21 cellular contexts compared by ENCODE assay signal in the genomic region with DNA sequence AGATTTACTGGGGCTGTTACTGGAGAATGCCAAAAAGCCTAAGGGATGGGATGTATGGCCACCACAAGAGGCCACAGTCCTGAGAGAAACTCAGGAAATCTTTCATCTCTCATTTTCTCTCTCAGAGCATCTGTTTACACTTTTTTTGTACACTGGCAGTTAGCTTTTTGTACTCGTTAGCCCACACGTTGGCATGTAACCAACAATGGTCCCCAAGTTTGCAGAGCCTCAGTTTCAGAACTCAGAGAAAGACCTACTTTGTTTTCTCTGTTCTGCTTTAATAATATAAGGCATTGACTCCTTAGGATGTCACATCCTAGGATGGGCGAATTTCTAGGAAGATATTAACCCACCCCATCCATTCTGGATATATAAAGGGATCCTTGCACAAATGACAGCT.
"Had no signal": no experiment of that assay in that cellular context is flagged by ENCODE, and none has a peak within 500 bp of the region (broad histone marks: within the 10 kb centered on the region; RNA-seq: fewer than 3 reads in every experiment).

No MANE protein-coding gene starts in this region.

- DNase-seq: effector memory CD8-positive, alpha-beta T cell; erythroblast; esophagus squamous epithelium; heart left ventricle; hippocampal formation; left colon; left ventricle myocardium inferior; lower lobe of right lung; naive thymus-derived CD8-positive, alpha-beta T cell; nephron progenitor cell; nucleus accumbens; stimulated activated CD4-positive, alpha-beta T cell treated with anti-CD3 and anti-CD28 coated beads, Interleukin-2, amount 100 ng/mL, for 48 hours; stimulated activated naive B cell treated with anti-CD40 and anti-IgM and Interleukin-4, amounts not matched to agents 10 μg/mL and 1 μg/mL and 100 μg/mL, for 72 hours; upper lobe of left lung; uterus had no signal

- H3K9me3 ChIP-seq: esophagus squamous epithelium, heart left ventricle, left ventricle myocardium inferior, lower lobe of right lung, prostate gland, right atrium auricular region, thoracic aorta, tibial nerve, upper lobe of left lung, uterus had no signal

- H3K36me3 ChIP-seq: esophagus squamous epithelium, heart left ventricle, left ventricle myocardium inferior, lower lobe of right lung, prostate gland, right atrium auricular region, thoracic aorta, tibial nerve, upper lobe of left lung, uterus had no signal

- ATAC-seq: effector memory CD8-positive, alpha-beta T cell; heart left ventricle; left colon; lower lobe of right lung; naive thymus-derived CD8-positive, alpha-beta T cell; sciatic nerve; stimulated activated naive B cell treated with anti-CD40 and anti-IgM and Interleukin-4, amounts not matched to agents 10 μg/mL and 1 μg/mL and 100 μg/mL, for 72 hours had no signal

- H3K27me3 ChIP-seq: esophagus squamous epithelium, heart left ventricle, right atrium auricular region, tibial nerve, upper lobe of left lung, uterus had no signal

- H3K27ac ChIP-seq: coronary artery, esophagus squamous epithelium, heart left ventricle, left ventricle myocardium inferior, lower lobe of right lung, prostate gland, right atrium auricular region, thoracic aorta, tibial nerve, upper lobe of left lung, uterus had no signal

- H3K4me3 ChIP-seq: coronary artery, esophagus squamous epithelium, heart left ventricle, left ventricle myocardium inferior, lower lobe of right lung, prostate gland, right atrium auricular region, thoracic aorta, tibial nerve, upper lobe of left lung, uterus had no signal

- H3K4me1 ChIP-seq: esophagus squamous epithelium, heart left ventricle, left ventricle myocardium inferior, lower lobe of right lung, prostate gland, right atrium auricular region, uterus had no signal
